ENCODE assay signal across 17 cellular contexts in the genomic region with DNA sequence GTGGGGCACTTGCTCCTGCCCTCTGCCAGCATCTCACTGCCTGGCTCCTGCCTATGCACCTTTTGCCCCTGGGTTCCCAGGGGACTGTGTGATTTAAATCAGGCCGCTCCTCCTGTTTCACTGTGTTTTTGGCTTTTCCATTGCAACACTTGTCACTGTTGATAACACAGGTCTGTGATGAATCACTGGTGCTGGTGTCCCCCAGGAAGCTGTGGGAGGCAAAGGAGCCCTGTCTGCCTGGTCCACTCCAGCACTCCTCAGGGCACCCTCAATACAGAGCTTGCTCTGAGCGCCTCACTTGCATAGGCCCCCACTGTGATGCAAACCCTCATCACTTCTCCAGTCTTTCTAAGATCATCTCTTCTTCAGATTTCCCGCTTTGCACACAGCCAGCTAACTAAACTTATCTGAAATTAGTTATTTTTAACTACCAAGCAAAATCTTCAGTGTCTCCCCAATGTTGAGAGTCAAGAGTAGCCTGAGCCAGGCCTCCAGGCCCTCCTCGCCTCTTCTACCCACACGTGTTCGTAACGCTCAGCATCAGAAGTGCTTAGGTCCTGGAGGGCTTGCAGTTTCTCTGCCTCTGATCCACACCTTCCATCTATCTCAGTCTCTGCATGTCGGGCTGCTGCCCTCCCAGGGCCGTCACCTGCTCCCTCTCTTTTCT. TPM values are rescaled to one million over a fixed set of nuclear protein-coding genes. Genes with fewer than 3 reads are reported as not detected.
DNase-seq lines count a peak whose midpoint lies in the region; ATAC-seq, FAIRE-seq and TF ChIP-seq lines count a peak whose summit lies in the region.
"Had no signal": no experiment of that assay in that cellular context is flagged by ENCODE, and none has a peak within 500 bp of the region (broad histone marks: within the 10 kb centered on the region; RNA-seq: fewer than 3 reads in every experiment).

No MANE protein-coding gene starts in this region.

- H3K27me3 ChIP-seq in Loucy (ENCODE audit: insufficient read depth, low read length, poor library complexity, severe bottlenecking) (no peaks in the 10 kb centered on the region), GM12878 (replicated peaks in 1 of 2; ENCODE audit: control insufficient read depth in 2 of 2, insufficient read depth in 2 of 2, low read length in 1 of 2) (no peaks in the 10 kb centered on the region), neural progenitor cell (no peaks in the 10 kb centered on the region)
- H3K27me3 ChIP-seq: heart left ventricle, ovary, uterus had no signal

- intact Hi-C loops in activated CD8-positive, alpha-beta T cell treated with anti-CD3 and anti-CD28 coated beads for 36 hours (cut with micrococcal nuclease) = no loop called here
- intact Hi-C loops in GM12878 (cut with micrococcal nuclease; ENCODE audit: unreplicated experiment) = no loop called here

- ATAC-seq in activated CD8-positive, alpha-beta T cell treated with anti-CD3 and anti-CD28 coated beads for 36 hours = no peak
- no peak for ATAC-seq in activated CD8-positive, alpha-beta T cell treated with anti-CD3 and anti-CD28 coated beads, Interleukin-2, amount 10 ng/mL, durations not matched to agents 7 days and 5 days
- no peak for ATAC-seq in GM12878
- ATAC-seq: heart left ventricle had no signal

- TF ChIP-seq POLR2A in GM12878 (IDR thresholded peaks at IDR 0.05; ENCODE audit: low read depth, low read length) = no peak

- no peaks in the 10 kb centered on the region for H3K9me2 ChIP-seq in Loucy (replicated peaks; ENCODE audit: low read depth, low read length)

- H3K9me3 ChIP-seq in Loucy (ENCODE audit: insufficient read depth, low read depth, low read length) (no peaks in the 10 kb centered on the region), GM12878 (replicated peaks; ENCODE audit: control insufficient read depth, insufficient read depth, low read length) (no peaks in the 10 kb centered on the region; the same call in 2 of the 3 replicates), neural progenitor cell (ENCODE audit: low read depth) (no peaks in the 10 kb centered on the region)
- H3K9me3 ChIP-seq: heart left ventricle, left ventricle myocardium inferior, ovary, uterus had no signal

- SMC1A ChIA-PET in GM12878 (lab: Charles Lee; ENCODE audit: uncharacterized antibody, unreplicated experiment) = interaction anchor here (0.9 kb wide), 1 partner anchor 21 kb away, joined by 4 read pairs; no protein-coding TSS in a partner anchor

- peak overlapping the region; percentile 85 for H3K4me3 Mint-ChIP-seq in activated CD8-positive, alpha-beta T cell treated with anti-CD3 and anti-CD28 coated beads for 36 hours
- H3K4me3 Mint-ChIP-seq in activated CD8-positive, alpha-beta T cell treated with anti-CD3 and anti-CD28 coated beads, Interleukin-2, amount 10 ng/mL, durations not matched to agents 7 days and 5 days = no peak overlapping the region
- peak overlapping the region; percentile 10 for H3K4me3 Mint-ChIP-seq in neural progenitor cell

- H3K9ac ChIP-seq in Loucy (ENCODE audit: low read depth, low read length, poor library complexity, severe bottlenecking) (peak overlapping the region; percentile 50), GM12878 (ENCODE audit: control insufficient read depth, insufficient read depth, low read length) (peak overlapping the region; percentile 34; the same call in 1 of the 2 replicates), neural progenitor cell (no peak overlapping the region)

- RAD21 ChIA-PET in GM12878 (lab: Charles Lee; ENCODE audit: unreplicated experiment) = no interaction called here

- in situ Hi-C loops in GM12878 (cut with MboI) = no loop called here

- H3K79me2 ChIP-seq in Loucy (ENCODE audit: insufficient read depth, low read length) (peaks cover 52% of the 10 kb centered on the region), GM12878 (ENCODE audit: control insufficient read depth, insufficient read depth, low read length) (peaks cover 24% of the 10 kb centered on the region), neural progenitor cell (ENCODE audit: low read depth) (peaks cover 48% of the 10 kb centered on the region)

- H3K4me2 ChIP-seq in Loucy (ENCODE audit: low read depth, low read length, poor library complexity, severe bottlenecking) (peak overlapping the region; percentile 87), GM12878 (ENCODE audit: control insufficient read depth, insufficient read depth) (peak overlapping the region; percentile 17), neural progenitor cell (no peak overlapping the region)

- H3K4me1 ChIP-seq in Loucy (ENCODE audit: insufficient read depth, low read length, poor library complexity, severe bottlenecking) (peaks cover 30% of the 10 kb centered on the region), GM12878 (ENCODE audit: control insufficient read depth, insufficient read depth, low read length) (peaks cover 10% of the 10 kb centered on the region), neural progenitor cell (peaks cover 4% of the 10 kb centered on the region)

- peaks cover 34% of the 10 kb centered on the region for H4K20me1 ChIP-seq in Loucy (ENCODE audit: insufficient read depth, low read length, poor library complexity, severe bottlenecking)
- 0 out of 2 replicates have a peak, but pooled peaks cover 6% of the 10 kb centered on the region for H4K20me1 ChIP-seq in GM12878 (ENCODE audit: control insufficient read depth, insufficient read depth)
- H4K20me1 ChIP-seq in neural progenitor cell (ENCODE audit: low read depth) = peaks cover 18% of the 10 kb centered on the region

- H3K27ac ChIP-seq in GM12878 (ENCODE audit: control insufficient read depth, insufficient read depth) (peak overlapping the region; percentile 10; the same call in 1 of the 2 replicates), neural progenitor cell (no peak overlapping the region)
- H3K27ac ChIP-seq: heart left ventricle, left ventricle myocardium inferior, ovary had no signal

- TF ChIP-seq CTCF in activated CD8-positive, alpha-beta T cell treated with anti-CD3 and anti-CD28 coated beads for 36 hours (IDR thresholded peaks at IDR 0.05) = no peak
- TF ChIP-seq CTCF in Loucy (conservative IDR thresholded peaks at IDR 0.05; ENCODE audit: low read length) = no peak
- no peak for TF ChIP-seq CTCF in GM12878 (IDR thresholded peaks at IDR 0.05 in 2 of 3, conservative IDR thresholded peaks at IDR 0.05 in 1 of 3; ENCODE audit: control insufficient read depth in 2 of 3, extremely low read depth in 1 of 3, insufficient read depth in 1 of 3, low read depth in 3 of 3, low read length in 3 of 3)
- no peak for TF ChIP-seq CTCF in neural progenitor cell (IDR thresholded peaks at IDR 0.05)

- CTCF ChIA-PET in activated CD8-positive, alpha-beta T cell treated with anti-CD3 and anti-CD28 coated beads for 36 hours (lab: Charles Lee) = interaction anchor here (1.4 kb wide), 1 partner anchor 12 kb away, joined by 3 read pairs; no protein-coding TSS in a partner anchor
- CTCF ChIA-PET in activated CD8-positive, alpha-beta T cell treated with anti-CD3 and anti-CD28 coated beads, Interleukin-2, amount 10 ng/mL, durations not matched to agents 7 days and 5 days (lab: Charles Lee) = no interaction called here
- CTCF ChIA-PET in GM12878 (lab: Yijun Ruan, JAX) = no interaction called here

- POLR2A ChIA-PET in activated CD8-positive, alpha-beta T cell treated with anti-CD3 and anti-CD28 coated beads for 36 hours (lab: Charles Lee) = interaction anchor here (0.9 kb wide), 1 partner anchor 8 kb away, joined by 3 read pairs; no protein-coding TSS in a partner anchor
- POLR2A ChIA-PET in activated CD8-positive, alpha-beta T cell treated with anti-CD3 and anti-CD28 coated beads, Interleukin-2, amount 10 ng/mL, durations not matched to agents 7 days and 5 days (lab: Charles Lee) = no interaction called here
- POLR2A ChIA-PET in GM12878 (lab: Charles Lee) = no interaction called here

- H3K27me3 Mint-ChIP-seq in activated CD8-positive, alpha-beta T cell treated with anti-CD3 and anti-CD28 coated beads for 36 hours = no peaks in the 10 kb centered on the region
- H3K27me3 Mint-ChIP-seq in activated CD8-positive, alpha-beta T cell treated with anti-CD3 and anti-CD28 coated beads, Interleukin-2, amount 10 ng/mL, durations not matched to agents 7 days and 5 days (ENCODE audit: low read depth) = no peaks in the 10 kb centered on the region
- H3K27me3 Mint-ChIP-seq in neural progenitor cell (ENCODE audit: insufficient read depth, low read depth) = peaks cover 4% of the 10 kb centered on the region

- no peak for TF ChIP-seq RAD21 in GM12878 (IDR thresholded peaks at IDR 0.05; ENCODE audit: insufficient read depth, low read depth, low read length)

- H3K9me3 Mint-ChIP-seq in activated CD8-positive, alpha-beta T cell treated with anti-CD3 and anti-CD28 coated beads for 36 hours = no peaks in the 10 kb centered on the region
- H3K9me3 Mint-ChIP-seq in activated CD8-positive, alpha-beta T cell treated with anti-CD3 and anti-CD28 coated beads, Interleukin-2, amount 10 ng/mL, durations not matched to agents 7 days and 5 days (ENCODE audit: insufficient read depth) = no peaks in the 10 kb centered on the region
- H3K9me3 Mint-ChIP-seq in neural progenitor cell = no peaks in the 10 kb centered on the region

- H3F3A ChIP-seq in Loucy (ENCODE audit: low read depth) (no peaks in the 10 kb centered on the region), neural progenitor cell (ENCODE audit: low read depth) (peaks cover 21% of the 10 kb centered on the region)

- no peak overlapping the region for H2AFZ ChIP-seq in Loucy (ENCODE audit: low read length)
- no peak overlapping the region for H2AFZ ChIP-seq in GM12878 (ENCODE audit: control insufficient read depth, low read depth, low read length)
- no peak overlapping the region for H2AFZ ChIP-seq in neural progenitor cell (replicated peaks)

- H3K36me3 Mint-ChIP-seq in activated CD8-positive, alpha-beta T cell treated with anti-CD3 and anti-CD28 coated beads for 36 hours (ENCODE audit: low read depth) = peaks cover 39% of the 10 kb centered on the region
- H3K36me3 Mint-ChIP-seq in activated CD8-positive, alpha-beta T cell treated with anti-CD3 and anti-CD28 coated beads, Interleukin-2, amount 10 ng/mL, durations not matched to agents 7 days and 5 days (ENCODE audit: low read depth) = peaks cover 61% of the 10 kb centered on the region
- H3K36me3 Mint-ChIP-seq in neural progenitor cell = peaks cover 14% of the 10 kb centered on the region

- 38% methylated on average over 9 of the region's 9 CpGs for WGBS in GM12878 (ENCODE audit: insufficient coverage, insufficient replicate concordance, low lambda C conversion rate, missing lambda C conversion rate)

- H3K4me1 Mint-ChIP-seq in activated CD8-positive, alpha-beta T cell treated with anti-CD3 and anti-CD28 coated beads for 36 hours (ENCODE audit: low read depth) = peaks cover 33% of the 10 kb centered on the region
- peaks cover 42% of the 10 kb centered on the region for H3K4me1 Mint-ChIP-seq in activated CD8-positive, alpha-beta T cell treated with anti-CD3 and anti-CD28 coated beads, Interleukin-2, amount 10 ng/mL, durations not matched to agents 7 days and 5 days (ENCODE audit: low read depth)
- H3K4me1 Mint-ChIP-seq in neural progenitor cell = peaks cover 40% of the 10 kb centered on the region

- no peak for FAIRE-seq in GM12878 (lab: Jason Lieb, UNC)

- no peak for DNase-seq in activated CD8-positive, alpha-beta T cell treated with anti-CD3 and anti-CD28 coated beads for 36 hours
- no peak for DNase-seq in activated CD8-positive, alpha-beta T cell treated with anti-CD3 and anti-CD28 coated beads, Interleukin-2, amount 10 ng/mL, durations not matched to agents 7 days and 5 days
- no peak for DNase-seq in GM12878 (ENCODE audit: low read depth, low spot score)
- no peak for DNase-seq in neural progenitor cell (ENCODE audit: low spot score)
- DNase-seq in NCI-H187 (lab: John Stamatoyannopoulos, UW) = no peak
- no peak for DNase-seq in dedifferentiated amniotic fluid mesenchymal stem cell (ENCODE audit: extremely low spot score)
- DNase-seq in DMS153 (lab: John Stamatoyannopoulos, UW) = no peak
- DNase-seq: activated CD4-positive, CD25-positive, alpha-beta regulatory T cell treated with anti-CD3 and anti-CD28 coated beads, Interleukin-2, amount 50 U/mL, for 72 hours; amygdala; effector memory CD4-positive, alpha-beta T cell; heart left ventricle; left ventricle myocardium inferior; NCI-H146; NCI-H69; ovary; uterus had no signal

- H3K36me3 ChIP-seq in Loucy (ENCODE audit: insufficient read depth, low read length) (peaks cover 23% of the 10 kb centered on the region; the same call in 1 of the 2 replicates), GM12878 (ENCODE audit: control insufficient read depth in 2 of 2, insufficient read depth in 2 of 2, low read length in 1 of 2) (peaks cover 11 to 17% of the 10 kb centered on the region in 2 experiments; a peak in 3 of 4 replicates), neural progenitor cell (no peaks in the 10 kb centered on the region)
- H3K36me3 ChIP-seq: ovary, uterus had no signal

- TF ChIP-seq EP300 in GM12878 (IDR thresholded peaks at IDR 0.05; ENCODE audit: borderline replicate concordance in 1 of 2, control insufficient read depth in 1 of 2, low read depth in 2 of 2, low read length in 2 of 2) = no peak

- H3K4me3 ChIP-seq in Loucy (ENCODE audit: low read length, poor library complexity, severe bottlenecking) (peak overlapping the region; percentile 75), GM12878 (no peak overlapping the region), neural progenitor cell (no peak overlapping the region)
- H3K4me3 ChIP-seq: heart left ventricle, left ventricle myocardium inferior, ovary, uterus had no signal

- no TSS peak for BruUV-seq in GM12878 (replicated peaks; lab: Mats Ljungman, UMichigan)

- H3K27ac Mint-ChIP-seq in activated CD8-positive, alpha-beta T cell treated with anti-CD3 and anti-CD28 coated beads for 36 hours = peak overlapping the region; percentile 19
- H3K27ac Mint-ChIP-seq in activated CD8-positive, alpha-beta T cell treated with anti-CD3 and anti-CD28 coated beads, Interleukin-2, amount 10 ng/mL, durations not matched to agents 7 days and 5 days = no peak overlapping the region
- H3K27ac Mint-ChIP-seq in neural progenitor cell = no peak overlapping the region

RNA-seq across cellular contexts. Expression of a gene that starts 2.8 kb away (rescaled TPM):
- 10 to 100 TPM; 34.0 to 34.6 TPM for total RNA-seq in activated CD8-positive, alpha-beta T cell treated with anti-CD3 and anti-CD28 coated beads for 36 hours
- total RNA-seq in activated CD8-positive, alpha-beta T cell treated with anti-CD3 and anti-CD28 coated beads, Interleukin-2, amount 10 ng/mL, durations not matched to agents 7 days and 5 days = 10 to 100 TPM; 31.1 to 32.0 TPM
- 30.6 and 33.9 TPM in 2 replicates for total RNA-seq in GM12878 (2013; cell fraction: nucleolus; rRNA removed)
- total RNA-seq in GM12878 (2014; rRNA removed) (11.2 and 12.7 TPM in 2 replicates), GM12878 (2014; rRNA removed; fragmentation: Illumina TruSeq; extraction: Trizol) (17.6 and 21.8 TPM in 2 replicates), GM12878 (2021) (22.3 and 23.7 TPM in 2 replicates), neural progenitor cell (ENCODE audit: low replicate concordance) (23.5 and 50.0 TPM in 2 replicates)
- polyA plus RNA-seq in GM12878 (2011; ENCODE audit: low read depth) = 17.2 TPM
- polyA plus RNA-seq in GM12878 (2011; rRNA removed) (33.8 and 44.1 TPM in 2 replicates), GM12878 (2014; fragmentation: Illumina TruSeq; extraction: Trizol) (20.1 and 25.2 TPM in 2 replicates), GM12878 (2014; fragmentation: Nextera tagmentation; extraction: Ambion mirVana) (10 to 100 TPM; 52.0 to 56.3 TPM), GM12878 (2014; rRNA removed) (14.5 and 14.9 TPM in 2 replicates), GM12878 (2016; fragmentation: Nextera tagmentation; extraction: Ambion mirVana) (10 to 100 TPM; 26.8 to 27.0 TPM)
- polyA plus RNA-seq in GM12878 (2011; cell fraction: cytosol; rRNA removed) = 20.6 and 21.7 TPM in 2 replicates
- 43.3 and 44.0 TPM in 2 replicates for polyA plus RNA-seq in GM12878 (2011; cell fraction: nucleus; rRNA removed)
- polyA plus RNA-seq in GM12878 (2012) = 22.5 and 24.7 TPM in 2 replicates
- polyA minus RNA-seq in GM12878 (2011; rRNA and poly(A)+ RNA removed) = 15.7 and 21.1 TPM in 2 replicates
- 4.6 and 5.1 TPM in 2 replicates for polyA minus RNA-seq in GM12878 (2011; cell fraction: cytosol; rRNA and poly(A)+ RNA removed)
- polyA minus RNA-seq in GM12878 (2011; cell fraction: nucleus; rRNA and poly(A)+ RNA removed) = 14.6 and 25.4 TPM in 2 replicates
